In the genomic region with DNA sequence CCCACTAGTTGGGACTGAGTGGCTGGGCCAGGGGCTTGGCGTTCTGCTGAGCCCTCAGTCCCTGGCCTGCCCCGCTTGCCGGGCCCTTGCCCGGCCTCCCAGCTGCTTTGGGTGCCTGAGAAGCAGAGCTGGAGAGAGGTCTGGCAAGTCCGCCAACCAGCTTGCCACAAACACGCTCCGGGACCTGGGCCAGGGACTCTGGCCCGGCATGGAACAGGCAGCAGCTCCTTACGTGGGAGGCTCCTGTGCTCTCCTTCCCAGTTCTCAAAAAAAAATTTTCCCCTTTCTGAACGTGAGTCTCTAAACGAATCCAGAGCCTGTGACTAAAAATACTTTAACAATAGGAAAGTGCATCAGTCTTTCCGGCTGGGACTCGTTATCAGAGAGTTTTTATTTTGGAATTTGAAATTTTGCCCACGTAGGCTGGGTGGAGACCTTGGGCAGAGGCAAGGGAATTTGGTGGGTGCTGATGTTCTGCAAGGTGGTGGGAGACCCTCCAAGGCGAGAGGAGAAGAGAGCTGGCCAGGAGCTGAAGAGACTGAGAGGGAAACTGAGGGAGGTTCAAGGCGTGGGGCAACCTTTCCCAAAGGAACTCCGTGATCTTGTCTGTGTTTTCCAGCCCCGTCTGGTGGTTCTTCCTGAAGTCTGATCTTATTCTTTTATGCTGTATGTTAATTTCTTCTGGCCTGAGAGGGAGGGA, we compare ENCODE assay signal across 11 cellular contexts. TPM values are rescaled to one million over a fixed set of nuclear protein-coding genes. Genes with fewer than 3 reads are reported as not detected.
DNase-seq lines count a peak whose midpoint lies in the region; ATAC-seq and TF ChIP-seq lines count a peak whose summit lies in the region.
"Had no signal": no experiment of that assay in that cellular context is flagged by ENCODE, and none has a peak within 500 bp of the region (broad histone marks: within the 10 kb centered on the region; RNA-seq: fewer than 3 reads in every experiment).

No MANE protein-coding gene starts in this region.

- H3K27ac Mint-ChIP-seq in Calu3 (ENCODE audit: unreplicated experiment), result no peak overlapping the region
- H3K27ac Mint-ChIP-seq in activated naive CD8-positive, alpha-beta T cell treated with anti-CD3 and anti-CD28 coated beads, Interleukin-2, amount 50 U/mL, for 24 hours, result no peak overlapping the region
- H3K27ac Mint-ChIP-seq: CD4-positive, alpha-beta T cell had no signal

- no peaks in the 10 kb centered on the region for H3K9me3 ChIP-seq in body of pancreas
- no peaks in the 10 kb centered on the region for H3K9me3 ChIP-seq in right cardiac atrium (ENCODE audit: control insufficient read depth, low read length)

- CTCF ChIA-PET in Calu3 (lab: Charles Lee), result interaction anchor here (1.3 kb wide), 1 partner anchor 19 kb away, joined by 3 read pairs; no protein-coding TSS in a partner anchor

- no peak overlapping the region for H3K4me3 Mint-ChIP-seq in Calu3 (ENCODE audit: low read depth, unreplicated experiment)
- no peak overlapping the region for H3K4me3 Mint-ChIP-seq in activated naive CD8-positive, alpha-beta T cell treated with anti-CD3 and anti-CD28 coated beads, Interleukin-2, amount 50 U/mL, for 24 hours
- H3K4me3 Mint-ChIP-seq: CD4-positive, alpha-beta T cell; natural killer cell had no signal

- intact Hi-C loops in body of pancreas (cut with DNase I), result no loop called here
- intact Hi-C loops in right cardiac atrium (cut with DNase I), result no loop called here
- intact Hi-C loops in Calu3 (cut with micrococcal nuclease; ENCODE audit: unreplicated experiment), result no loop called here

- no peak for TF ChIP-seq CTCF in body of pancreas (IDR thresholded peaks at IDR 0.05)
- TF ChIP-seq CTCF in Calu3 (IDR thresholded peaks at IDR 0.05; ENCODE audit: unreplicated experiment), result no peak

- ATAC-seq in body of pancreas (peak; percentile 75), right cardiac atrium (peak; percentile 62 to 72), GM18873 (IDR thresholded peaks at IDR 0.05; ENCODE audit: low FRiP score, unreplicated experiment) (no peak)
- no peak for ATAC-seq in activated naive CD8-positive, alpha-beta T cell treated with anti-CD3 and anti-CD28 coated beads, Interleukin-2, amount 50 U/mL, for 24 hours
- ATAC-seq: natural killer cell had no signal

- H3K36me3 ChIP-seq in body of pancreas (replicated peaks in 1 of 2; ENCODE audit: insufficient read depth in 1 of 2, low read depth in 2 of 2), result no peaks in the 10 kb centered on the region

- H3K4me1 ChIP-seq in body of pancreas (peaks cover 47% of the 10 kb centered on the region), right cardiac atrium (ENCODE audit: control insufficient read depth, insufficient read depth, low read length) (peaks cover 40% of the 10 kb centered on the region)

- no peaks in the 10 kb centered on the region for H3K9me3 Mint-ChIP-seq in Calu3 (ENCODE audit: low read depth, unreplicated experiment)
- no peaks in the 10 kb centered on the region for H3K9me3 Mint-ChIP-seq in activated naive CD8-positive, alpha-beta T cell treated with anti-CD3 and anti-CD28 coated beads, Interleukin-2, amount 50 U/mL, for 24 hours
- H3K9me3 Mint-ChIP-seq: CD4-positive, alpha-beta T cell; natural killer cell had no signal

- H3K4me1 Mint-ChIP-seq in Calu3 (ENCODE audit: low read depth, unreplicated experiment), result peaks cover 6% of the 10 kb centered on the region
- H3K4me1 Mint-ChIP-seq in activated naive CD8-positive, alpha-beta T cell treated with anti-CD3 and anti-CD28 coated beads, Interleukin-2, amount 50 U/mL, for 24 hours, result peaks cover 55% of the 10 kb centered on the region

- H3K36me3 Mint-ChIP-seq in Calu3 (ENCODE audit: insufficient read depth, unreplicated experiment), result peaks cover 23% of the 10 kb centered on the region
- H3K36me3 Mint-ChIP-seq in activated naive CD8-positive, alpha-beta T cell treated with anti-CD3 and anti-CD28 coated beads, Interleukin-2, amount 50 U/mL, for 24 hours (ENCODE audit: low read depth), result peaks cover 29% of the 10 kb centered on the region
- H3K36me3 Mint-ChIP-seq: natural killer cell had no signal

- H3K27ac ChIP-seq in body of pancreas, result peak overlapping the region; percentile 82 to 93 (median 86)
- peak overlapping the region; percentile 99 for H3K27ac ChIP-seq in right cardiac atrium (ENCODE audit: low read length)

- H3K27me3 Mint-ChIP-seq in Calu3 (ENCODE audit: unreplicated experiment), result no peaks in the 10 kb centered on the region
- no peaks in the 10 kb centered on the region for H3K27me3 Mint-ChIP-seq in activated naive CD8-positive, alpha-beta T cell treated with anti-CD3 and anti-CD28 coated beads, Interleukin-2, amount 50 U/mL, for 24 hours
- H3K27me3 Mint-ChIP-seq: CD4-positive, alpha-beta T cell had no signal

- WGBS in body of pancreas, 2 donors, result 36 to 40% methylated on average over 12 to 18 of the region's 18 CpGs
- 22% methylated on average over 18 of the region's 18 CpGs for WGBS in right cardiac atrium

- DNase-seq in AG20443 (ENCODE audit: low spot score), result peak; percentile 88
- peak; percentile 81 to 92 (median 88) for DNase-seq in body of pancreas
- DNase-seq in right cardiac atrium, result peak; percentile 91 to 97 (median 95)
- DNase-seq in pulmonary artery endothelial cell (ENCODE audit: low read depth, low spot score), result peak; percentile 53
- DNase-seq in Calu3, result no peak
- DNase-seq in Kasumi-1 (lab: John Stamatoyannopoulos, UW), result no peak
- no peak for DNase-seq in activated naive CD8-positive, alpha-beta T cell treated with anti-CD3 and anti-CD28 coated beads, Interleukin-2, amount 50 U/mL, for 24 hours
- DNase-seq: CD4-positive, alpha-beta T cell; KG1; natural killer cell had no signal

- BruUV-seq in Calu3 (replicated peaks; lab: Mats Ljungman, UMichigan), result no TSS peak

- H3K27me3 ChIP-seq in body of pancreas (no peaks in the 10 kb centered on the region), right cardiac atrium (ENCODE audit: control insufficient read depth, insufficient read depth) (no peaks in the 10 kb centered on the region)

- H3K4me3 ChIP-seq in body of pancreas (no peak overlapping the region), right cardiac atrium (ENCODE audit: low read length) (peak overlapping the region; percentile 41)

- peak; percentile 11 to 46 (median 28) for TF ChIP-seq POLR2A in body of pancreas (IDR thresholded peaks at IDR 0.05)

RNA-seq across cellular contexts. Expression of a gene that starts 6.8 kb away (rescaled TPM):
- total RNA-seq in body of pancreas (100 to 1,000 TPM in 1 of 2 donors, 10 to 100 TPM in 1; 36.6 to 253 TPM), right cardiac atrium (100 to 1,000 TPM in 2 of 4 donors, 10 to 100 TPM in 2; 50.2 to 238 (median 85.2) TPM), pulmonary artery endothelial cell (1.1 and 1.5 TPM in 2 replicates), Calu3 (2022) (18.0 and 18.9 TPM in 2 replicates)
- 417 TPM for polyA plus RNA-seq in right cardiac atrium

RNA-seq across cellular contexts. Expression of a gene that starts 25.3 kb away (rescaled TPM):
- total RNA-seq in body of pancreas (10 to 100 TPM; 25.7 to 25.9 TPM), right cardiac atrium (10 to 100 TPM; 24.8 to 30.2 (median 26.9) TPM), pulmonary artery endothelial cell (70.2 and 92.9 TPM in 2 replicates), Calu3 (2022) (32.8 and 35.0 TPM in 2 replicates)
- polyA plus RNA-seq in right cardiac atrium, result 33.0 TPM

RNA-seq across cellular contexts. Expression of a gene that starts 35.1 kb away (rescaled TPM):
- total RNA-seq in body of pancreas, result under 1 TPM; 0.26 to 0.66 TPM
- under 1 TPM in 3 of 4 donors, not detected in 1; 0.31 to 0.95 (median 0.44) TPM for total RNA-seq in right cardiac atrium
- polyA plus RNA-seq in right cardiac atrium, result 0.61 TPM
- 0.07 and 0.21 TPM in 2 replicates for total RNA-seq in pulmonary artery endothelial cell
- not detected in 2 replicates for total RNA-seq in Calu3 (2022)
- total RNA-seq: CD4-positive, alpha-beta T cell; natural killer cell had no signal

RNA-seq across cellular contexts. Expression of a gene that starts 37.7 kb away (rescaled TPM):
- total RNA-seq in body of pancreas (10 to 100 TPM in 1 of 2 donors, 1 to 10 TPM in 1; 7.0 to 19.4 TPM), right cardiac atrium (10 to 100 TPM; 20.8 to 39.3 (median 30.0) TPM), pulmonary artery endothelial cell (42.7 and 42.8 TPM in 2 replicates), Calu3 (2022) (0.34 TPM in 1 of 2 replicates, not detected in the other)
- 30.3 TPM for polyA plus RNA-seq in right cardiac atrium

Comparison
In these comparisons a context has a peak if more than half of its experiments do, and no peak if none do; other contexts are left out.
1. DNase-seq: peak in AG20443 (single experiment), body of pancreas (4 of 4), right cardiac atrium (3 of 3) and pulmonary artery endothelial cell (single experiment); none in Calu3 (single experiment), Kasumi-1 (0 of 2) and activated naive CD8-positive, alpha-beta T cell treated with anti-CD3 and anti-CD28 coated beads, Interleukin-2, amount 50 U/mL, for 24 hours (single experiment).
2. ATAC-seq: peak in body of pancreas (single experiment) and right cardiac atrium (2 of 2); none in GM18873 (single experiment) and activated naive CD8-positive, alpha-beta T cell treated with anti-CD3 and anti-CD28 coated beads, Interleukin-2, amount 50 U/mL, for 24 hours (single experiment).